Comparison of ENCODE assay signal across 17 cellular contexts in genomic region chr5:87277279-87277835, GRCh38. TPM values are rescaled to one million over a fixed set of nuclear protein-coding genes. Genes with fewer than 3 reads are reported as not detected.
DNase-seq lines count a peak whose midpoint lies in the region; ATAC-seq, FAIRE-seq and TF ChIP-seq lines count a peak whose summit lies in the region.
"Had no signal": no experiment of that assay in that cellular context is flagged by ENCODE, and none has a peak within 500 bp of the region (broad histone marks: within the 10 kb centered on the region; RNA-seq: fewer than 3 reads in every experiment).

No MANE protein-coding gene starts in this region.

- no peak for TF ChIP-seq POLR2A in GM12878 (IDR thresholded peaks at IDR 0.05; ENCODE audit: low read depth, low read length)

- H3K4me3 Mint-ChIP-seq in H9: no peak overlapping the region
- H3K4me3 Mint-ChIP-seq: WTC11 had no signal

- no peaks in the 10 kb centered on the region for H3K23me2 ChIP-seq in H9 (ENCODE audit: insufficient read length, low read depth, low read length, poor library complexity, severe bottlenecking)

- H3K4me1 ChIP-seq in H9 (ENCODE audit: insufficient read depth, low read length): no peaks in the 10 kb centered on the region
- no peaks in the 10 kb centered on the region for H3K4me1 ChIP-seq in GM12878 (ENCODE audit: control insufficient read depth, insufficient read depth, low read length)
- H3K4me1 ChIP-seq in neutrophil (ENCODE audit: control insufficient read depth in 1 of 2, insufficient read depth in 1 of 2, low read depth in 1 of 2, low read length in 1 of 2): peaks cover 10 to 28% of the 10 kb centered on the region in 2 experiments
- H3K4me1 ChIP-seq: Caco-2, prostate gland had no signal

- intact Hi-C loops in GM12878 (cut with micrococcal nuclease; ENCODE audit: unreplicated experiment): no loop called here

- no peak overlapping the region for H2BK5ac ChIP-seq in H9 (ENCODE audit: insufficient read length, low read length)

- TF ChIP-seq RAD21 in GM12878 (IDR thresholded peaks at IDR 0.05; ENCODE audit: insufficient read depth, low read depth, low read length): no peak

- no peaks in the 10 kb centered on the region for H3K27me3 Mint-ChIP-seq in H9 (ENCODE audit: low read depth)

- no peak overlapping the region for H2BK20ac ChIP-seq in H9 (ENCODE audit: low read depth, low read length, poor library complexity, severe bottlenecking)

- H3K9me3 ChIP-seq in H9 (ENCODE audit: control insufficient read depth, low read depth, low read length) (no peaks in the 10 kb centered on the region), GM12878 (replicated peaks; ENCODE audit: control insufficient read depth, insufficient read depth, low read length) (peaks cover 4% of the 10 kb centered on the region; the same call in 2 of the 3 replicates), neutrophil (no peaks in the 10 kb centered on the region)
- H3K9me3 ChIP-seq: Caco-2, Peyer's patch, prostate gland had no signal

- no TSS peak for BruUV-seq in GM12878 (replicated peaks; lab: Mats Ljungman, UMichigan)

- H4K20me1 ChIP-seq in H9 (ENCODE audit: control insufficient read depth, insufficient read depth, insufficient read length) (no peaks in the 10 kb centered on the region), GM12878 (ENCODE audit: control insufficient read depth, insufficient read depth) (no peaks in the 10 kb centered on the region)

- SMC1A ChIA-PET in GM12878 (lab: Charles Lee; ENCODE audit: uncharacterized antibody, unreplicated experiment): interaction anchor here (0.7 to 1.7 kb wide), 6 partner anchors 13 to 207 kb away, joined by 3 to 5 read pairs (median 4); no protein-coding TSS in a partner anchor

- H4K5ac ChIP-seq in H9 (ENCODE audit: insufficient read length, low read depth, low read length): no peak overlapping the region

- H3K4me3 ChIP-seq in GM12878: no peak overlapping the region
- H3K4me3 ChIP-seq in neutrophil (ENCODE audit: low read depth in 1 of 2, low read length in 1 of 2): no peak overlapping the region
- H3K4me3 ChIP-seq: Peyer's patch, prostate gland had no signal

- peaks cover 15 to 35% (median 24%) of the 10 kb centered on the region in 3 experiments for H3K36me3 Mint-ChIP-seq in H9 (ENCODE audit: insufficient read depth in 1 of 3, low read depth in 3 of 3)

- peaks cover 2 to 5% of the 10 kb centered on the region in 2 experiments; a peak in 1 of 4 replicates for H3K4me1 Mint-ChIP-seq in H9
- H3K4me1 Mint-ChIP-seq: WTC11 had no signal

- no peak overlapping the region for H4K91ac ChIP-seq in H9 (ENCODE audit: insufficient read length, low read depth, low read length)

- 0 out of 7 replicates have a peak overlapping the region, but pooled peaks of 2 of the 3 experiments have one; percentile 48 to 55 for H3K27ac Mint-ChIP-seq in H9
- H3K27ac Mint-ChIP-seq: WTC11 had no signal

- TF ChIP-seq CTCF in H9 (conservative IDR thresholded peaks at IDR 0.05): no peak
- no peak for TF ChIP-seq CTCF in GM12878 (IDR thresholded peaks at IDR 0.05 in 2 of 3, conservative IDR thresholded peaks at IDR 0.05 in 1 of 3; ENCODE audit: control insufficient read depth in 2 of 3, extremely low read depth in 1 of 3, insufficient read depth in 1 of 3, low read depth in 3 of 3, low read length in 3 of 3)
- TF ChIP-seq CTCF in neutrophil (IDR thresholded peaks at IDR 0.05): no peak

- TF ChIP-seq EP300 in GM12878 (IDR thresholded peaks at IDR 0.05; ENCODE audit: borderline replicate concordance in 1 of 2, control insufficient read depth in 1 of 2, low read depth in 2 of 2, low read length in 2 of 2): no peak

- H2AFZ ChIP-seq in H9 (ENCODE audit: low read length) (no peak overlapping the region), GM12878 (ENCODE audit: control insufficient read depth, low read depth, low read length) (no peak overlapping the region)

- no peak overlapping the region for H3K9ac ChIP-seq in H9 (ENCODE audit: extremely low read depth, insufficient read length, low read length)
- no peak overlapping the region for H3K9ac ChIP-seq in GM12878 (ENCODE audit: control insufficient read depth, insufficient read depth, low read length)

- in situ Hi-C loops in GM12878 (cut with MboI): no loop called here

- H3K4me2 ChIP-seq in H9 (ENCODE audit: insufficient read depth, insufficient read length, low read length): no peak overlapping the region
- H3K4me2 ChIP-seq in GM12878 (ENCODE audit: control insufficient read depth, insufficient read depth): 0 out of 2 replicates have a peak overlapping the region, but pooled peaks have one; percentile 13

- no peak overlapping the region for H3K27ac ChIP-seq in H9 (ENCODE audit: insufficient read length, low read depth, low read length)
- no peak overlapping the region for H3K27ac ChIP-seq in GM12878 (ENCODE audit: control insufficient read depth, insufficient read depth)
- peak overlapping the region; percentile 13 for H3K27ac ChIP-seq in neutrophil
- H3K27ac ChIP-seq: Peyer's patch, prostate gland had no signal

- no peak overlapping the region for H3T11ph ChIP-seq in H9 (ENCODE audit: low read length)

- H4K8ac ChIP-seq in H9 (replicated peaks; ENCODE audit: insufficient read length, low read depth, low read length): no peak overlapping the region

- H3K27me3 ChIP-seq in H9 (ENCODE audit: insufficient read depth, low read length) (no peaks in the 10 kb centered on the region), GM12878 (replicated peaks in 1 of 2; ENCODE audit: control insufficient read depth in 2 of 2, insufficient read depth in 2 of 2, low read length in 1 of 2) (no peaks in the 10 kb centered on the region), neutrophil (no peaks in the 10 kb centered on the region)
- H3K27me3 ChIP-seq: Peyer's patch had no signal

- no peaks in the 10 kb centered on the region for H3K9me3 Mint-ChIP-seq in H9

- peak; percentile 38 for DNase-seq in SIG-M5 treated with dmso at 0.1 percent for 504 hours (lab: John Stamatoyannopoulos, UW; ENCODE audit: unreplicated experiment)
- DNase-seq in SIG-M5 (lab: John Stamatoyannopoulos, UW): no peak
- no peak for DNase-seq in H9
- DNase-seq in GM12878 (ENCODE audit: low read depth, low spot score): no peak
- no peak for DNase-seq in epidermal melanocyte (ENCODE audit: insufficient read length, low spot score)
- no peak for DNase-seq in OCI-M2 (lab: John Stamatoyannopoulos, UW; ENCODE audit: unreplicated experiment)
- DNase-seq: activated CD8-positive, alpha-beta memory T cell treated with anti-CD3 and anti-CD28 coated beads, Interleukin-2, amount 50 U/mL, for 4 hours; Caco-2; left colon; NCI-H2029 treated with DMSO at 0.1 percent for 48 hours; NCI-H69; Peyer's patch; substantia nigra had no signal

- no peak overlapping the region for H2BK12ac ChIP-seq in H9 (ENCODE audit: insufficient read length, low read depth, low read length)

- RAD21 ChIA-PET in GM12878 (lab: Charles Lee; ENCODE audit: unreplicated experiment): no interaction called here

- CTCF ChIA-PET in GM12878 (lab: Yijun Ruan, JAX): no interaction called here

- peaks cover 5% of the 10 kb centered on the region for H3K79me1 ChIP-seq in H9 (ENCODE audit: insufficient read depth, low read depth, low read length, poor library complexity, severe bottlenecking)

- FAIRE-seq in GM12878 (lab: Jason Lieb, UNC): no peak

- no peak overlapping the region for H3K14ac ChIP-seq in H9 (ENCODE audit: insufficient read depth, low read length)

- H2BK120ac ChIP-seq in H9 (ENCODE audit: low read depth, low read length, poor library complexity, severe bottlenecking): no peak overlapping the region

- no peak overlapping the region for H2BK15ac ChIP-seq in H9 (ENCODE audit: low read depth, low read length)

- H3K79me2 ChIP-seq in H9 (ENCODE audit: insufficient read depth, low read length): peaks cover 12% of the 10 kb centered on the region; the same call in 1 of the 2 replicates
- H3K79me2 ChIP-seq in GM12878 (ENCODE audit: control insufficient read depth, insufficient read depth, low read length): peaks cover 89% of the 10 kb centered on the region

- H2AK5ac ChIP-seq in H9 (ENCODE audit: insufficient read length, low read length): no peak overlapping the region

- H3K4ac ChIP-seq in H9 (ENCODE audit: low read depth, low read length): no peak overlapping the region

- H3K36me3 ChIP-seq in GM12878 (ENCODE audit: control insufficient read depth in 2 of 2, insufficient read depth in 2 of 2, low read length in 1 of 2) (peaks cover 2 to 13% of the 10 kb centered on the region in 2 experiments; a peak in 3 of 4 replicates), neutrophil (no peaks in the 10 kb centered on the region)
- H3K36me3 ChIP-seq: Peyer's patch, prostate gland had no signal

- no peak overlapping the region for H3K23ac ChIP-seq in H9 (ENCODE audit: insufficient read length, low read depth, low read length)

- ATAC-seq in GM12878: peak; percentile 6; the same call in 2 of the 3 replicates
- ATAC-seq in GM21576 (IDR thresholded peaks at IDR 0.05; ENCODE audit: unreplicated experiment): no peak
- ATAC-seq: left colon, WTC11 had no signal

- no CpG with 5 or more reads among the region's 2 CpGs for WGBS in H9 (ENCODE audit: extremely low coverage, insufficient read length, low lambda C conversion rate)
- 96% methylated on average over 2 of the region's 2 CpGs for WGBS in GM12878 (ENCODE audit: insufficient coverage, insufficient replicate concordance, low lambda C conversion rate, missing lambda C conversion rate)

- POLR2A ChIA-PET in GM12878 (lab: Charles Lee): interaction anchor here (2.4 kb wide), 1 partner anchor 9 kb away, joined by 17 read pairs; the partner anchor contains the start of gene RASA1

- no peak overlapping the region for H3K56ac ChIP-seq in H9 (ENCODE audit: insufficient read length, low read depth, low read length)

- no peak overlapping the region for H3K18ac ChIP-seq in H9 (ENCODE audit: insufficient read length, low read depth, low read length)

RNA-seq across cellular contexts. Expression of gene RASA1, which starts 9.7 kb away (rescaled TPM):
- 29.6 TPM in 2 replicates for total RNA-seq in H9 (2021)
- total RNA-seq in GM12878 (2013; cell fraction: nucleolus; rRNA removed): 125 and 130 TPM in 2 replicates
- 23.3 and 27.1 TPM in 2 replicates for total RNA-seq in GM12878 (2014; rRNA removed)
- total RNA-seq in GM12878 (2014; rRNA removed; fragmentation: Illumina TruSeq; extraction: Trizol): 20.3 and 22.4 TPM in 2 replicates
- total RNA-seq in GM12878 (2021): 26.1 and 26.9 TPM in 2 replicates
- 12.6 TPM for polyA plus RNA-seq in GM12878 (2011; ENCODE audit: low read depth)
- polyA plus RNA-seq in GM12878 (2011; rRNA removed): 72.3 and 101 TPM in 2 replicates
- 31.1 and 32.2 TPM in 2 replicates for polyA plus RNA-seq in GM12878 (2011; cell fraction: cytosol; rRNA removed)
- 80.1 and 92.8 TPM in 2 replicates for polyA plus RNA-seq in GM12878 (2011; cell fraction: nucleus; rRNA removed)
- polyA plus RNA-seq in GM12878 (2012): 18.4 and 36.3 TPM in 2 replicates
- 33.6 and 42.6 TPM in 2 replicates for polyA plus RNA-seq in GM12878 (2014; fragmentation: Illumina TruSeq; extraction: Trizol)
- polyA plus RNA-seq in GM12878 (2014; fragmentation: Nextera tagmentation; extraction: Ambion mirVana): 10 to 100 TPM in 1 of 2 experiments, 1 to 10 TPM in 1; 7.8 to 12.0 TPM
- 21.7 and 26.7 TPM in 2 replicates for polyA plus RNA-seq in GM12878 (2014; rRNA removed)
- polyA plus RNA-seq in GM12878 (2016; fragmentation: Nextera tagmentation; extraction: Ambion mirVana): 10 to 100 TPM; 18.4 to 18.9 TPM
- polyA minus RNA-seq in GM12878 (2011; rRNA and poly(A)+ RNA removed): 51.4 and 59.8 TPM in 2 replicates
- 14.6 and 15.7 TPM in 2 replicates for polyA minus RNA-seq in GM12878 (2011; cell fraction: cytosol; rRNA and poly(A)+ RNA removed)
- polyA minus RNA-seq in GM12878 (2011; cell fraction: nucleus; rRNA and poly(A)+ RNA removed): 52.3 and 87.1 TPM in 2 replicates
